Comparison of ENCODE assay signal across 24 cellular contexts in genomic region chr3:16236856-16237393, GRCh38. TPM values are rescaled to one million over a fixed set of nuclear protein-coding genes. Genes with fewer than 3 reads are reported as not detected.
DNase-seq lines count a peak whose midpoint lies in the region; ATAC-seq and TF ChIP-seq lines count a peak whose summit lies in the region.
"Had no signal": no experiment of that assay in that cellular context is flagged by ENCODE, and none has a peak within 500 bp of the region (broad histone marks: within the 10 kb centered on the region; RNA-seq: fewer than 3 reads in every experiment).

No MANE protein-coding gene starts in this region.

- H3K4me3 ChIP-seq in adipocyte (ENCODE audit: low read length) (peak overlapping the region; percentile 16), endodermal cell (ENCODE audit: low read length) (peak overlapping the region; percentile 11), subcutaneous abdominal adipose tissue (ENCODE audit: low read depth in 1 of 5, low read length in 5 of 5) (no peak overlapping the region), H7 (ENCODE audit: insufficient read depth, low read depth, low read length) (no peak overlapping the region)
- H3K4me3 ChIP-seq: GM12878, GM23248 had no signal

- H3K9ac ChIP-seq in adipocyte (ENCODE audit: low read length) (peak overlapping the region; percentile 49), endodermal cell (ENCODE audit: extremely low read depth, low read length, poor library complexity, severe bottlenecking) (no peak overlapping the region), subcutaneous abdominal adipose tissue (ENCODE audit: low read length in 5 of 5) (no peak overlapping the region)
- H3K9ac ChIP-seq: GM23248 had no signal

- TF ChIP-seq CTCF in endodermal cell (conservative IDR thresholded peaks at IDR 0.05) = no peak

- H3K27ac ChIP-seq in endodermal cell (ENCODE audit: low read depth, low read length) (no peak overlapping the region), subcutaneous abdominal adipose tissue (ENCODE audit: low read depth, low read length) (peak overlapping the region; percentile 64)
- H3K27ac ChIP-seq: GM23248 had no signal

- H3K4me1 ChIP-seq in adipocyte (ENCODE audit: control insufficient read depth, insufficient read depth, low read length) (peaks cover 62% of the 10 kb centered on the region), endodermal cell (ENCODE audit: control insufficient read depth, insufficient read depth, low read length) (no peaks in the 10 kb centered on the region), subcutaneous abdominal adipose tissue (ENCODE audit: control insufficient read depth in 5 of 5, insufficient read depth in 5 of 5, low read length in 5 of 5) (peaks cover 3 to 42% (median 22%) of the 10 kb centered on the region in 5 donors)

- ATAC-seq in left cardiac atrium (peak; percentile 61 to 83), HG02759 (IDR thresholded peaks at IDR 0.05; ENCODE audit: unreplicated experiment) (no peak)
- ATAC-seq: GM12878, HCT116 had no signal

- no peaks in the 10 kb centered on the region for H3K36me3 ChIP-seq in adipocyte (ENCODE audit: control insufficient read depth, insufficient read depth, low read length, severe bottlenecking)
- H3K36me3 ChIP-seq in endodermal cell (ENCODE audit: control insufficient read depth, insufficient read depth, low read length) = no peaks in the 10 kb centered on the region
- no peaks in the 10 kb centered on the region for H3K36me3 ChIP-seq in subcutaneous abdominal adipose tissue (ENCODE audit: control insufficient read depth in 5 of 5, insufficient read depth in 5 of 5, low read length in 5 of 5)
- no peaks in the 10 kb centered on the region for H3K36me3 ChIP-seq in H7 (replicated peaks; ENCODE audit: control insufficient read depth, insufficient read depth, low read length)

- H3K4me1 Mint-ChIP-seq in endodermal cell = peaks cover 2% of the 10 kb centered on the region
- H3K4me1 Mint-ChIP-seq: CD8-positive, alpha-beta memory T cell; IgD-negative memory B cell had no signal

- H3K4me3 Mint-ChIP-seq in endodermal cell = no peak overlapping the region
- H3K4me3 Mint-ChIP-seq: CD8-positive, alpha-beta memory T cell; IgD-negative memory B cell had no signal

- H3K9me3 Mint-ChIP-seq in endodermal cell = peaks cover 3% of the 10 kb centered on the region
- H3K9me3 Mint-ChIP-seq: CD8-positive, alpha-beta memory T cell had no signal

- 90 to 100% methylated on average over 2 to 3 of the region's 3 CpGs for WGBS in endodermal cell (ENCODE audit: insufficient coverage in 1 of 2, insufficient read length in 1 of 2), 2 experiments

- H3K9me3 ChIP-seq in adipocyte (ENCODE audit: control insufficient read depth, low read length) = no peaks in the 10 kb centered on the region
- H3K9me3 ChIP-seq in endodermal cell (ENCODE audit: control insufficient read depth, low read length) = peaks cover 6% of the 10 kb centered on the region
- no peaks in the 10 kb centered on the region for H3K9me3 ChIP-seq in subcutaneous abdominal adipose tissue (ENCODE audit: control insufficient read depth in 5 of 5, low read length in 5 of 5)

- H3K27me3 Mint-ChIP-seq in endodermal cell (ENCODE audit: insufficient read depth) = peaks cover 10% of the 10 kb centered on the region

- no peaks in the 10 kb centered on the region for H3K27me3 ChIP-seq in adipocyte (replicated peaks; ENCODE audit: control insufficient read depth, insufficient read depth, low read length)
- peaks cover 3% of the 10 kb centered on the region for H3K27me3 ChIP-seq in endodermal cell (ENCODE audit: control insufficient read depth, insufficient read depth, low read length, poor library complexity, severe bottlenecking)
- no peaks in the 10 kb centered on the region for H3K27me3 ChIP-seq in subcutaneous abdominal adipose tissue (ENCODE audit: control insufficient read depth in 5 of 5, insufficient read depth in 4 of 5, low read length in 5 of 5)
- no peaks in the 10 kb centered on the region for H3K27me3 ChIP-seq in H7 (ENCODE audit: control insufficient read depth, insufficient read depth, low read length)

- intact Hi-C loops in left cardiac atrium (cut with DNase I) = no loop called here

- no peaks in the 10 kb centered on the region for H3K36me3 Mint-ChIP-seq in endodermal cell (ENCODE audit: low read depth)
- H3K36me3 Mint-ChIP-seq: CD8-positive, alpha-beta memory T cell; IgD-negative memory B cell had no signal

- H3K27ac Mint-ChIP-seq in endodermal cell = no peak overlapping the region
- H3K27ac Mint-ChIP-seq: CD8-positive, alpha-beta memory T cell had no signal

- DNase-seq in adipocyte (ENCODE audit: low read depth) = no peak
- no peak for DNase-seq in endodermal cell
- no peak for DNase-seq in left cardiac atrium
- DNase-seq in H7 = no peak
- no peak for DNase-seq in SW 1271 (lab: John Stamatoyannopoulos, UW)
- no peak for DNase-seq in effector CD8-positive, alpha-beta T cell (lab: John Stamatoyannopoulos, UW)
- DNase-seq: ACHN; C1 segment of cervical spinal cord; CD8-positive, alpha-beta memory T cell; DMS53; EL; GM23248; NCI-H1105; NCI-H2081; NCI-H2171 treated with DMSO at 0.1 percent for 48 hours; NCI-H510A; NCI-H748 treated with DMSO at 0.1 percent for 48 hours; OCI-M1; SIG-M5 had no signal

RNA-seq across cellular contexts. Expression of gene DPH3, which starts 27.8 kb away (rescaled TPM):
- total RNA-seq in endodermal cell (10 to 100 TPM; 34.5 to 36.4 TPM), left cardiac atrium (10 to 100 TPM; 18.5 to 22.1 TPM)
- 35.0 TPM for polyA plus RNA-seq in endodermal cell (2013, experiment 1 of 2)
- 35.4 TPM for polyA plus RNA-seq in endodermal cell (2013, experiment 2 of 2)
- 9.7 and 15.0 TPM in 2 replicates for total RNA-seq in H7 (2014; rRNA removed; shearing (Covaris generic))

RNA-seq across cellular contexts. Expression of gene OXNAD1, which starts 28.1 kb away (rescaled TPM):
- total RNA-seq in endodermal cell (10 to 100 TPM; 16.1 to 22.4 TPM), left cardiac atrium (10 to 100 TPM; 12.8 to 15.4 TPM)
- polyA plus RNA-seq in endodermal cell (2013, experiment 1 of 2) = 13.1 TPM
- 14.6 TPM for polyA plus RNA-seq in endodermal cell (2013, experiment 2 of 2)
- total RNA-seq in H7 (2014; rRNA removed; shearing (Covaris generic)) = 28.4 and 29.0 TPM in 2 replicates

Comparison
In these comparisons a context has a peak if more than half of its experiments do, and no peak if none do; other contexts are left out.
1. H3K4me3 ChIP-seq: peak in adipocyte (single experiment) and endodermal cell (single experiment); none in subcutaneous abdominal adipose tissue (0 of 5) and H7 (single experiment).